8 cellular contexts compared by ENCODE assay signal in the genomic region with DNA sequence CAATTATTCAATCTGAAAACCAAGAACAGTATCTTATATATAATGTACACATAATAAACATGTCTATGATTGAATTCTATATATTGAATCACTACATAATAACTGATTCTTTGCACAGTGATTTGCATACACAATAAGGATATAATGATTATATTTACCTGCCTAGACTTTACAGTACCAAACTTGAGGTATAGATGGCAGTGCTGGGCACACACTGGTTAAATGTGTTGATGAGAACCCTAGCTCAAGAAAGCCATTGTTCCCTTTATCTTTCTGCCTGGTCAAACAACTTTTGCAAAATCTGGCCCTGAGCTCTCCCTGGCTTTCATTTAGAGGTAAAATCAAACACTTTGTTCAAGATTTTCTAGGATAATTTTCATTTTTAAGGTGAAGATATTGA.
A peak's percentile ranks its signal among the peaks of the same experiment; 100 is the strongest.
DNase-seq lines count a peak whose midpoint lies in the region; ATAC-seq, FAIRE-seq and TF ChIP-seq lines count a peak whose summit lies in the region.

No MANE protein-coding gene starts in this region.

- no peaks in the 10 kb centered on the region for H3K27me3 Mint-ChIP-seq in activated naive CD8-positive, alpha-beta T cell treated with anti-CD3 and anti-CD28 coated beads, Interleukin-2, amount 50 U/mL, for 24 hours

- peaks cover 4% of the 10 kb centered on the region for H3K9me3 Mint-ChIP-seq in activated naive CD8-positive, alpha-beta T cell treated with anti-CD3 and anti-CD28 coated beads, Interleukin-2, amount 50 U/mL, for 24 hours
- peaks cover 9% of the 10 kb centered on the region for H3K9me3 Mint-ChIP-seq in stimulated activated effector memory CD8-positive, alpha-beta T cell treated with anti-CD3 and anti-CD28 coated beads, Interleukin-12 subunit alpha, Interleukin-12 subunit beta, amount 100 ng/mL, for 72 hours

- no peak overlapping the region for H3K4me2 ChIP-seq in hepatocyte

- no peak overlapping the region for H2AFZ ChIP-seq in hepatocyte

- H3K36me3 Mint-ChIP-seq in activated naive CD8-positive, alpha-beta T cell treated with anti-CD3 and anti-CD28 coated beads, Interleukin-2, amount 50 U/mL, for 24 hours (ENCODE audit: low read depth): no peaks in the 10 kb centered on the region
- no peaks in the 10 kb centered on the region for H3K36me3 Mint-ChIP-seq in stimulated activated effector memory CD8-positive, alpha-beta T cell treated with anti-CD3 and anti-CD28 coated beads, Interleukin-12 subunit alpha, Interleukin-12 subunit beta, amount 100 ng/mL, for 72 hours

- H3K36me3 ChIP-seq in hepatocyte (replicated peaks; ENCODE audit: insufficient read depth, low read depth): no peaks in the 10 kb centered on the region

- no peak for ATAC-seq in activated naive CD8-positive, alpha-beta T cell treated with anti-CD3 and anti-CD28 coated beads, Interleukin-2, amount 50 U/mL, for 24 hours
- no peak for ATAC-seq in GM19452 (IDR thresholded peaks at IDR 0.05; ENCODE audit: unreplicated experiment)
- no peak for ATAC-seq in stimulated activated effector memory CD8-positive, alpha-beta T cell treated with anti-CD3 and anti-CD28 coated beads, Interleukin-12 subunit alpha, Interleukin-12 subunit beta, amount 100 ng/mL, for 72 hours

- no peaks in the 10 kb centered on the region for H4K20me1 ChIP-seq in hepatocyte (ENCODE audit: insufficient read depth, poor library complexity, severe bottlenecking)

- no peaks in the 10 kb centered on the region for H3K79me2 ChIP-seq in hepatocyte

- FAIRE-seq in GM19239 (lab: Jason Lieb, UNC): no peak

- no peaks in the 10 kb centered on the region for H3K4me1 Mint-ChIP-seq in activated naive CD8-positive, alpha-beta T cell treated with anti-CD3 and anti-CD28 coated beads, Interleukin-2, amount 50 U/mL, for 24 hours
- H3K4me1 Mint-ChIP-seq in stimulated activated effector memory CD8-positive, alpha-beta T cell treated with anti-CD3 and anti-CD28 coated beads, Interleukin-12 subunit alpha, Interleukin-12 subunit beta, amount 100 ng/mL, for 72 hours: no peaks in the 10 kb centered on the region

- no peak overlapping the region for H3K4me3 ChIP-seq in hepatocyte

- TF ChIP-seq CTCF in GM10266 (IDR thresholded peaks at IDR 0.05; ENCODE audit: control insufficient read depth, insufficient read depth, low read depth, missing control alignments): peak; percentile 26
- TF ChIP-seq CTCF in hepatocyte (IDR thresholded peaks at IDR 0.05; ENCODE audit: poor library complexity): peak; percentile 30

- no peaks in the 10 kb centered on the region for H3K4me1 ChIP-seq in hepatocyte (ENCODE audit: insufficient read depth)

- H3K27me3 ChIP-seq in hepatocyte: no peaks in the 10 kb centered on the region

- no peak overlapping the region for H3K4me3 Mint-ChIP-seq in activated naive CD8-positive, alpha-beta T cell treated with anti-CD3 and anti-CD28 coated beads, Interleukin-2, amount 50 U/mL, for 24 hours
- no peak overlapping the region for H3K4me3 Mint-ChIP-seq in stimulated activated effector memory CD8-positive, alpha-beta T cell treated with anti-CD3 and anti-CD28 coated beads, Interleukin-12 subunit alpha, Interleukin-12 subunit beta, amount 100 ng/mL, for 72 hours

- H3K27ac Mint-ChIP-seq in activated naive CD8-positive, alpha-beta T cell treated with anti-CD3 and anti-CD28 coated beads, Interleukin-2, amount 50 U/mL, for 24 hours: no peak overlapping the region
- H3K27ac Mint-ChIP-seq in stimulated activated effector memory CD8-positive, alpha-beta T cell treated with anti-CD3 and anti-CD28 coated beads, Interleukin-12 subunit alpha, Interleukin-12 subunit beta, amount 100 ng/mL, for 72 hours: no peak overlapping the region

- no peaks in the 10 kb centered on the region for H3K9me3 ChIP-seq in hepatocyte (ENCODE audit: low read depth)

- DNase-seq in GM10266 (ENCODE audit: extremely low spot score): peak; percentile 5
- DNase-seq in HCEC 1CT: peak; percentile 11
- DNase-seq in NCI-H2081 treated with DMSO at 0.1 percent for 48 hours (lab: John Stamatoyannopoulos, UW): peak; percentile 56
- peak; percentile 18 for DNase-seq in hepatocyte (ENCODE audit: low spot score)
- DNase-seq in activated naive CD8-positive, alpha-beta T cell treated with anti-CD3 and anti-CD28 coated beads, Interleukin-2, amount 50 U/mL, for 24 hours: no peak
- no peak for DNase-seq in GM19239 (ENCODE audit: insufficient read length, low spot score)
- DNase-seq in stimulated activated effector memory CD8-positive, alpha-beta T cell treated with anti-CD3 and anti-CD28 coated beads, Interleukin-12 subunit alpha, Interleukin-12 subunit beta, amount 100 ng/mL, for 72 hours (ENCODE audit: low spot score in 2 of 2): no peak

- H3K27ac ChIP-seq in hepatocyte: no peak overlapping the region

- H3K9me2 ChIP-seq in hepatocyte (replicated peaks; ENCODE audit: insufficient read depth): no peaks in the 10 kb centered on the region

Comparison
In these comparisons a context has a peak if more than half of its experiments do, and no peak if none do; other contexts are left out.
1. DNase-seq: peak in GM10266 (single experiment), HCEC 1CT (single experiment), NCI-H2081 treated with DMSO at 0.1 percent for 48 hours (single experiment) and hepatocyte (single experiment); none in activated naive CD8-positive, alpha-beta T cell treated with anti-CD3 and anti-CD28 coated beads, Interleukin-2, amount 50 U/mL, for 24 hours (single experiment), GM19239 (single experiment) and stimulated activated effector memory CD8-positive, alpha-beta T cell treated with anti-CD3 and anti-CD28 coated beads, Interleukin-12 subunit alpha, Interleukin-12 subunit beta, amount 100 ng/mL, for 72 hours (0 of 2).